In genomic region chr3:69194431-69195183, GRCh38 we compare ENCODE assay signal across 28 cellular contexts.
"Had no signal": no experiment of that assay in that cellular context is flagged by ENCODE, and none has a peak within 500 bp of the region (broad histone marks: within the 10 kb centered on the region; RNA-seq: fewer than 3 reads in every experiment).

No MANE protein-coding gene starts in this region.

- H3K4me1 ChIP-seq: esophagus muscularis mucosa, foreskin keratinocyte, gastroesophageal sphincter, pancreas, thyroid gland had no signal

- ATAC-seq: foreskin keratinocyte; gastroesophageal sphincter; heart left ventricle; left lobe of liver; natural killer cell treated with Interleukin-12 subunit alpha and Interleukin-12 subunit beta and Interleukin-15 and Interleukin-18, amount 100 ng/mL, for 72 hours; pancreas; sciatic nerve had no signal

- H3K27ac Mint-ChIP-seq: naive B cell had no signal

- H3K27ac ChIP-seq: coronary artery, esophagus muscularis mucosa, foreskin keratinocyte, gastroesophageal sphincter, hepatocyte, neutrophil, pancreas had no signal

- H3K27me3 ChIP-seq: dorsolateral prefrontal cortex, foreskin keratinocyte, gastroesophageal sphincter, heart left ventricle, hepatocyte, neutrophil, pancreas, stomach, thyroid gland had no signal

- H3K36me3 Mint-ChIP-seq: naive B cell had no signal

- H3K4me2 ChIP-seq: hepatocyte, smooth muscle cell had no signal

- H3K27me3 Mint-ChIP-seq: naive B cell; natural killer cell treated with Interleukin-12 subunit alpha and Interleukin-12 subunit beta and Interleukin-15 and Interleukin-18, amount 100 ng/mL, for 72 hours had no signal

- H3K9me3 ChIP-seq: esophagus muscularis mucosa, gastroesophageal sphincter, heart left ventricle, mucosa of descending colon, neutrophil, pancreas, stomach, thyroid gland had no signal

- H3K9me3 Mint-ChIP-seq: mesothelial cell of epicardium; naive B cell; natural killer cell treated with Interleukin-12 subunit alpha and Interleukin-12 subunit beta and Interleukin-15 and Interleukin-18, amount 100 ng/mL, for 72 hours; neural crest cell had no signal

- H3K4me1 Mint-ChIP-seq: neural crest cell had no signal

- DNase-seq: dorsolateral prefrontal cortex; effector CD4-positive, alpha-beta T cell; foreskin keratinocyte; heart left ventricle; kidney; mesenchymal stem cell; mucosa of descending colon; naive B cell; pancreas; stimulated activated CD4-positive, alpha-beta T cell treated with anti-CD3 and anti-CD28 coated beads, Interleukin-12 subunit alpha, Interleukin-12 subunit beta, amount 100 ng/mL, for 4 hours; stimulated activated CD4-positive, alpha-beta T cell treated with anti-CD3 and anti-CD28 coated beads, Interleukin-1b, Interleukin-23, amount 100 ng/mL, for 48 hours; stimulated activated CD4-positive, alpha-beta T cell treated with anti-CD3 and anti-CD28 coated beads, Interleukin-4, amount 100 ng/mL, for 1 hour; stimulated activated CD8-positive, alpha-beta memory T cell treated with anti-CD3 and anti-CD28 coated beads, Interleukin-4, amount 100 ng/mL, for 48 hours; stimulated activated naive CD4-positive, alpha-beta T cell treated with Interleukin-2 at 50 U/mL for 16 hours; stomach; thyroid gland; trophoblast cell had no signal

- H2AFZ ChIP-seq: hepatocyte had no signal

- H3K4me3 Mint-ChIP-seq: mesothelial cell of epicardium, naive B cell, neural crest cell had no signal

- FAIRE-seq: kidney, pancreas had no signal

- H3K4me3 ChIP-seq: coronary artery, esophagus muscularis mucosa, gastroesophageal sphincter, heart left ventricle, hepatocyte, mucosa of descending colon, pancreas, smooth muscle cell, stomach, thyroid gland had no signal
